9 cellular contexts compared by ENCODE assay signal in the genomic region with DNA sequence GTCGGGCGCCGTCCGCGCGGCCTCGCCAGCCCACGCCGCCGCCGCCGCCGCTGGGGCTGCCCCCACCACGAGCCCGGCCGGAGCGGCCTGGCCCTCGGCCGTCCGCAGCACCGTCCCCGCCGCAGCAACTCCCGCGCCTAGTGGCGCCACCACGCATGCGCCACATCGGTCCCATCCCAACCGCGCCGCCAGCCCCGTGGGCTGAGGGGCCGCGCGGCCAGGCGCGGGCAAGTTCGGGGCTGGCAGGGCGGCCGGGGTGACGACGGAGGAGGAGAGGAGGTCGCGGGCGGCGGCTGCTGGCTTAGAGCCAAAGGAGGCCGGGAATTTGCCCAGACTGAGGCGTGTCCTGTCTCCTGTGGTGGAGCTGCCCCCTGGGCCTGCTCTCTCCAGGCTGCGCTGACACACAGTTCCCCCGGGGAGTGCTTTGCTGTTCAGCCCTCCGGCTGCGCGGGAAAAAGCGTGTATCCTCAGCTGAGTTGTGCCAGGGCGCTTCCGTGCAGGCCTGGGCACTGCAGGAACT. TPM values are rescaled to one million over a fixed set of nuclear protein-coding genes. Genes with fewer than 3 reads are reported as not detected.
DNase-seq lines count a peak whose midpoint lies in the region; ATAC-seq and TF ChIP-seq lines count a peak whose summit lies in the region.
"Had no signal": no experiment of that assay in that cellular context is flagged by ENCODE, and none has a peak within 500 bp of the region (broad histone marks: within the 10 kb centered on the region; RNA-seq: fewer than 3 reads in every experiment).

A gene (minus strand): TSS at position 298 of the 520 bp plus-strand sequence. CDS start 132 bp downstream, at position 166.

- H3K4me3 Mint-ChIP-seq in activated CD4-positive, alpha-beta T cell treated with anti-CD3 and anti-CD28 coated beads for 36 hours = peak within 1 kb of the TSS; percentile 49

- peak within 1 kb of the TSS; percentile 94 for H3K27ac ChIP-seq in colonic mucosa
- peak within 1 kb of the TSS; percentile 83 to 99 (median 98) for H3K27ac ChIP-seq in skin epidermis

- no peaks in the 10 kb centered on the region for H3K4me1 ChIP-seq in colonic mucosa

- peak within 1 kb of the TSS; percentile 78 to 90 for H3K9ac ChIP-seq in colonic mucosa (ENCODE audit: low read depth in 2 of 2, low read length in 2 of 2)

- no peaks in the 10 kb centered on the region for H3K36me3 ChIP-seq in colonic mucosa

- TF ChIP-seq CTCF in colonic mucosa (IDR thresholded peaks at IDR 0.05) = no peak

- no peaks in the 10 kb centered on the region for H3K4me1 Mint-ChIP-seq in activated CD4-positive, alpha-beta T cell treated with anti-CD3 and anti-CD28 coated beads for 36 hours
- H3K4me1 Mint-ChIP-seq: CD4-positive, CD25-positive, alpha-beta regulatory T cell had no signal

- peak within 1 kb of the TSS; percentile 93 for H3K4me3 ChIP-seq in colonic mucosa
- H3K4me3 ChIP-seq in skin epidermis = peak within 1 kb of the TSS; percentile 50 to 87 (median 65)

- peaks cover 3% of the 10 kb centered on the region for H3K9me3 Mint-ChIP-seq in activated CD4-positive, alpha-beta T cell treated with anti-CD3 and anti-CD28 coated beads for 36 hours (ENCODE audit: low read depth)

- H3K27me3 Mint-ChIP-seq in activated CD4-positive, alpha-beta T cell treated with anti-CD3 and anti-CD28 coated beads for 36 hours = peaks cover 20% of the 10 kb centered on the region
- H3K27me3 Mint-ChIP-seq: CD4-positive, CD25-positive, alpha-beta regulatory T cell had no signal

- H3K27me3 ChIP-seq in colonic mucosa = no peaks in the 10 kb centered on the region

- CTCF ChIA-PET in activated CD4-positive, alpha-beta T cell treated with anti-CD3 and anti-CD28 coated beads for 36 hours (lab: Charles Lee) = no interaction called here

- no peaks in the 10 kb centered on the region for H3K36me3 Mint-ChIP-seq in activated CD4-positive, alpha-beta T cell treated with anti-CD3 and anti-CD28 coated beads for 36 hours (ENCODE audit: low read depth)
- H3K36me3 Mint-ChIP-seq: CD4-positive, CD25-positive, alpha-beta regulatory T cell had no signal

- intact Hi-C loops in activated CD4-positive, alpha-beta T cell treated with anti-CD3 and anti-CD28 coated beads for 36 hours (cut with DNase I, micrococcal nuclease) = no loop called here
- intact Hi-C loops in colonic mucosa (cut with DNase I) = no loop called here

- POLR2A ChIA-PET in activated CD4-positive, alpha-beta T cell treated with anti-CD3 and anti-CD28 coated beads for 36 hours (lab: Charles Lee) = no interaction called here

- peak; percentile 44 for DNase-seq in activated CD4-positive, alpha-beta T cell treated with anti-CD3 and anti-CD28 coated beads for 36 hours
- DNase-seq in activated CD4-positive, alpha-beta T cell treated with anti-CD3 and anti-CD28 coated beads for 4 hours = no peak
- DNase-seq in HK-2 (ENCODE audit: unreplicated experiment) (peak; percentile 89), RKO (ENCODE audit: low spot score) (peak; percentile 94), colonic mucosa (peak; percentile 88), iris pigment epithelial cell (ENCODE audit: low read depth) (peak; percentile 61), GM19240 (ENCODE audit: insufficient read length, low spot score) (no peak)

- peak; percentile 67 for ATAC-seq in activated CD4-positive, alpha-beta T cell treated with anti-CD3 and anti-CD28 coated beads for 36 hours

- no peaks in the 10 kb centered on the region for H3K9me3 ChIP-seq in colonic mucosa

- H3K27ac Mint-ChIP-seq in activated CD4-positive, alpha-beta T cell treated with anti-CD3 and anti-CD28 coated beads for 36 hours = no peak within 1 kb of the TSS
- H3K27ac Mint-ChIP-seq: CD4-positive, CD25-positive, alpha-beta regulatory T cell had no signal

RNA-seq across cellular contexts. Expression of the gene that starts here (rescaled TPM):
- total RNA-seq in activated CD4-positive, alpha-beta T cell treated with anti-CD3 and anti-CD28 coated beads for 36 hours = under 1 TPM; 0.59 to 0.79 TPM
- 10 to 100 TPM; 12.3 to 12.5 TPM for total RNA-seq in colonic mucosa
- total RNA-seq: CD4-positive, CD25-positive, alpha-beta regulatory T cell had no signal

Comparison
In these comparisons a context has a peak if more than half of its experiments do, and no peak if none do; other contexts are left out.
1. RNA of the gene that starts here (total RNA-seq): 12.3 to 12.5 TPM in colonic mucosa; 0.59 to 0.79 TPM in activated CD4-positive, alpha-beta T cell treated with anti-CD3 and anti-CD28 coated beads for 36 hours; every median in the first group is over 4 times any median in the second.
2. Peak in DNase-seq and ATAC-seq in activated CD4-positive, alpha-beta T cell treated with anti-CD3 and anti-CD28 coated beads for 36 hours; RNA of the gene not detected or under 1 TPM.
3. DNase-seq: peak in HK-2 (single experiment), RKO (single experiment), colonic mucosa (single experiment) and iris pigment epithelial cell (single experiment); none in activated CD4-positive, alpha-beta T cell treated with anti-CD3 and anti-CD28 coated beads for 4 hours (0 of 2) and GM19240 (single experiment).